2 cellular contexts compared by ENCODE assay signal in genomic region chr12:55845785-55846496, GRCh38.
TF ChIP-seq lines count a peak whose summit lies in the region.

No MANE protein-coding gene starts in this region.

TF ChIP-seq in HCT116, 20 proteins besides CTCF, POLR2A, EP300 and RAD21:
- TF ChIP-seq POLR2AphosphoS5 (IDR thresholded peaks at IDR 0.05; ENCODE audit: low read depth, low read length) (no peak), ZBTB33 (IDR thresholded peaks at IDR 0.05; ENCODE audit: extremely low read depth, insufficient replicate concordance, low read length) (no peak), SP1 (IDR thresholded peaks at IDR 0.05; ENCODE audit: low read depth) (no peak), YY1 (IDR thresholded peaks at IDR 0.05; ENCODE audit: extremely low read depth, insufficient replicate concordance, low read depth, low read length) (no peak), ATF3 (IDR thresholded peaks at IDR 0.05) (no peak), EZH2 (IDR thresholded peaks at IDR 0.05) (no peak), CEBPB (IDR thresholded peaks at IDR 0.05; ENCODE audit: low read depth) (no peak), CBX3 (IDR thresholded peaks at IDR 0.05; ENCODE audit: low read depth) (no peak), SRF (IDR thresholded peaks at IDR 0.05; ENCODE audit: low read depth) (no peak), EGR1 (IDR thresholded peaks at IDR 0.05; ENCODE audit: low read depth) (no peak), SIN3A (IDR thresholded peaks at IDR 0.05; ENCODE audit: low read depth) (no peak), TCF7L2 (IDR thresholded peaks at IDR 0.05; ENCODE audit: borderline replicate concordance, extremely low read depth, insufficient read depth, insufficient read length) (no peak), FOSL1 (IDR thresholded peaks at IDR 0.05; ENCODE audit: low read depth) (no peak), EZH2phosphoT487 (IDR thresholded peaks at IDR 0.05; ENCODE audit: borderline replicate concordance) (no peak), MAX (IDR thresholded peaks at IDR 0.05) (no peak), REST (IDR thresholded peaks at IDR 0.05; ENCODE audit: low read depth) (no peak), JUND (IDR thresholded peaks at IDR 0.05) (no peak), ELF1 (IDR thresholded peaks at IDR 0.05; ENCODE audit: borderline replicate concordance, low read depth) (no peak)

TF ChIP-seq in K562, 482 proteins besides CTCF, POLR2A, EP300 and RAD21:
- TF ChIP-seq ZNF592 (IDR thresholded peaks at IDR 0.05) (no peak), SRSF9 (IDR thresholded peaks at IDR 0.05; ENCODE audit: borderline replicate concordance, low read depth, low read length) (no peak), PKNOX1 (IDR thresholded peaks at IDR 0.05) (no peak), CBX2 (IDR thresholded peaks at IDR 0.05; ENCODE audit: insufficient read depth, low read length, poor library complexity, severe bottlenecking) (no peak), MAFG (tag; conservative IDR thresholded peaks at IDR 0.05) (no peak), NR2F6 (CRISPR knock-in tag; IDR thresholded peaks at IDR 0.05) (no peak), MTF1 (CRISPR knock-in tag; IDR thresholded peaks at IDR 0.05; ENCODE audit: borderline replicate concordance) (no peak), ARID3B (CRISPR knock-in tag; IDR thresholded peaks at IDR 0.05; ENCODE audit: borderline replicate concordance) (no peak)
TF ChIP-seq in K562: peak in this region for 0.
